Comparison of ENCODE assay signal across 1 cellular context in genomic region chr2:27400348-27401135, GRCh38.
TF ChIP-seq lines count a peak whose summit lies in the region.

No MANE protein-coding gene starts in this region.

TF ChIP-seq in SK-N-SH treated with all-trans-retinoic acid at 6 μM for 48 hours, 23 proteins besides CTCF, POLR2A, EP300 and RAD21 (continued from another document):
- TF ChIP-seq CSRNP3 (CRISPR knock-in tag; IDR thresholded peaks at IDR 0.05) (no peak), ARNTL (CRISPR knock-in tag; IDR thresholded peaks at IDR 0.05; ENCODE audit: borderline replicate concordance, low read depth) (no peak), ISL1 (CRISPR knock-in tag; IDR thresholded peaks at IDR 0.05) (no peak)
